ENCODE assay signal across 24 cellular contexts in the genomic region with DNA sequence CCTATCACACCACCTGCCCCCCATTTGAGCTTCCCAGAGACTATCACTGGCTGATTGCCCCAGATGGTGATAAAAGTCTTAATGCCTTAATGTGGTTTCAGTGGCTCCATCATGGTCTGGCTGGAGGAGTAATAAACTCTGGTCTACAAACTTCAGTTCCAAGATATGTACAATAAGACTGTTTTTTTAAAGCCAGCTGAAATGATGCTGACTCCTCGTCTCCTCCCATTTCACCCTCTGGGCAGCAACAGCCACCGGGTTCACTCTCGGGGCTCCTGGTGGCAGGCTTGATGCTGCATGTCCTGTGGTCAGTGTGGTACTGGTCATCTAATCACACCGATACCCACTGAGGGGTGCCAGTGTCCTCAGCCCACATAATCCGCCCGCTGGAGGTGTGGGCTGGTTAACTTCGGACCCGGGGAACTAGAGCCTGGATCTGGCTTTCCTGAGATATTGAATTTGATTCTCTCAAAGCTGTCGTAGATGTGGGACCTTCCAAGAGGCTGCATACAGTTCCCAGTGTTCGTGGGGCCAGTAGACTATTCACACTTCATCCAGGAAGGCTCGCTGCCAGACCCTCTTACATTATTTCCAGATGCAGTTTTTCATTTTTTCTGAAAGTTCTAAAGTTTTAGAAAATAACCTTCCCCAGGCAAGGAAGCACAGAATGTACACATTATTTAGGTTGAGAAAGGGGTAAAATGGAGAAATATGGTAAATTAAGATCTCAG.
DNase-seq lines count a peak whose midpoint lies in the region; ATAC-seq, FAIRE-seq and TF ChIP-seq lines count a peak whose summit lies in the region.
"Had no signal": no experiment of that assay in that cellular context is flagged by ENCODE, and none has a peak within 500 bp of the region (broad histone marks: within the 10 kb centered on the region; RNA-seq: fewer than 3 reads in every experiment).

No MANE protein-coding gene starts in this region.

- POLR2A ChIA-PET in Panc1 (lab: Charles Lee): no interaction called here

- no peak for FAIRE-seq in kidney (lab: Jason Lieb, UNC)
- FAIRE-seq: A549, GM12891 had no signal

- intact Hi-C loops in Panc1 (cut with micrococcal nuclease; ENCODE audit: unreplicated experiment): no loop called here
- intact Hi-C loops in cardiac septum (cut with DNase I): no loop called here
- intact Hi-C loops in aorta (cut with DNase I): no loop called here
- intact Hi-C loops in kidney (cut with DNase I): no loop called here

- BruUV-seq in Panc1 (replicated peaks; lab: Mats Ljungman, UMichigan): no TSS peak

- in situ Hi-C loops in Panc1 (cut with HindIII; ENCODE audit: low pct_unique_long_range_greater_than_20kb, low sequenced_read_pairs): no loop called here

- H3K27ac ChIP-seq in Panc1 (ENCODE audit: low read length): no peak overlapping the region
- no peak overlapping the region for H3K27ac ChIP-seq in aorta (ENCODE audit: low read depth in 1 of 2, low read length in 2 of 2)
- no peak overlapping the region for H3K27ac ChIP-seq in kidney (ENCODE audit: low read depth in 2 of 2, low read length in 2 of 2)
- H3K27ac ChIP-seq: A549, BLaER1, SJSA1 had no signal

- H3K27me3 ChIP-seq in Panc1 (ENCODE audit: control insufficient read depth, insufficient read depth, low read length): no peaks in the 10 kb centered on the region
- no peaks in the 10 kb centered on the region for H3K27me3 ChIP-seq in aorta (ENCODE audit: control insufficient read depth in 1 of 2, insufficient read depth in 2 of 2, low read length in 1 of 2)
- H3K27me3 ChIP-seq: BLaER1, SJSA1 had no signal

- no peaks in the 10 kb centered on the region for H3K36me3 ChIP-seq in Panc1 (ENCODE audit: control insufficient read depth, insufficient read depth, low read length)
- no peaks in the 10 kb centered on the region for H3K36me3 ChIP-seq in aorta (ENCODE audit: control insufficient read depth in 1 of 2, insufficient read depth in 2 of 2, low read length in 1 of 2)
- H3K36me3 ChIP-seq in kidney (ENCODE audit: control insufficient read depth in 1 of 2, insufficient read depth in 2 of 2, low read length in 2 of 2): no peaks in the 10 kb centered on the region
- H3K36me3 ChIP-seq: BLaER1, SJSA1 had no signal

- ATAC-seq in Panc1 (0 out of 2 replicates have a peak, but pooled peaks have one; percentile 29), aorta (ENCODE audit: low FRiP score) (peak; percentile 33), HG02973 (IDR thresholded peaks at IDR 0.05; ENCODE audit: unreplicated experiment) (no peak)
- ATAC-seq: A549 had no signal

- no peak for TF ChIP-seq CTCF in Panc1 (IDR thresholded peaks at IDR 0.05)
- TF ChIP-seq CTCF in kidney (IDR thresholded peaks at IDR 0.05; ENCODE audit: borderline replicate concordance, extremely low read depth, insufficient read depth): no peak

- peak; percentile 62 for DNase-seq in Daoy (ENCODE audit: low read depth)
- DNase-seq in Panc1 (ENCODE audit: low read depth, low spot score): no peak
- peak; percentile 74 for DNase-seq in cardiac septum (ENCODE audit: low spot score)
- DNase-seq in aorta: no peak
- no peak for DNase-seq in kidney
- DNase-seq in D341Med (ENCODE audit: low spot score): no peak
- DNase-seq: CD4-positive, alpha-beta T cell; COR-L47; DND-41; H7; KBM-7; NCI-H1092 treated with DMSO at 0.1 percent for 48 hours; NCI-H1436 treated with DMSO at 0.1 percent for 48 hours; NCI-H2029; NCI-H226; NCI-H510A treated with DMSO at 0.1 percent for 48 hours; NCI-H748 treated with DMSO at 0.1 percent for 48 hours; NK-92 treated with Interleukin-12 subunit alpha and Interleukin-12 subunit beta, amount 100 ng/mL, for 24 hours; T-helper 1 cell had no signal

- H3K9me3 ChIP-seq in Panc1 (ENCODE audit: control insufficient read depth, insufficient read depth, low read depth, low read length) (no peaks in the 10 kb centered on the region), aorta (ENCODE audit: control insufficient read depth, low read length) (no peaks in the 10 kb centered on the region), kidney (ENCODE audit: control insufficient read depth in 1 of 2, low read length in 2 of 2) (no peaks in the 10 kb centered on the region)
- H3K9me3 ChIP-seq: A549, BLaER1, SJSA1 had no signal

- WGBS in aorta, 2 donors: 70 to 75% methylated on average over 11 of the region's 11 CpGs

- H3K9ac ChIP-seq in kidney (ENCODE audit: low read length in 2 of 2): no peak overlapping the region
- H3K9ac ChIP-seq: BLaER1 had no signal

- CTCF ChIA-PET in Panc1 (lab: Charles Lee): no interaction called here

- H3K4me1 ChIP-seq in Panc1 (ENCODE audit: control insufficient read depth, insufficient read depth, low read length) (no peaks in the 10 kb centered on the region), aorta (ENCODE audit: control insufficient read depth in 1 of 2, insufficient read depth in 2 of 2, low read length in 2 of 2) (no peaks in the 10 kb centered on the region), kidney (ENCODE audit: control insufficient read depth in 1 of 2, insufficient read depth in 1 of 2, low read depth in 1 of 2, low read length in 2 of 2) (no peaks in the 10 kb centered on the region)
- H3K4me1 ChIP-seq: A549, BLaER1 had no signal

- H3K4me3 ChIP-seq in Panc1 (ENCODE audit: low read depth in 2 of 2, low read length in 2 of 2): no peak overlapping the region
- no peak overlapping the region for H3K4me3 ChIP-seq in aorta (ENCODE audit: low read length in 2 of 2)
- no peak overlapping the region for H3K4me3 ChIP-seq in kidney (ENCODE audit: low read length in 2 of 2)
- H3K4me3 ChIP-seq: A549, BLaER1, SJSA1 had no signal

Comparison
In these comparisons a context has a peak if more than half of its experiments do, and no peak if none do; other contexts are left out.
1. DNase-seq: peak in Daoy (single experiment) and cardiac septum (single experiment); none in Panc1 (single experiment), aorta (0 of 2), kidney (single experiment) and D341Med (single experiment).